Comparison of ENCODE assay signal across 9 cellular contexts in genomic region chr11:11230802-11231562, GRCh38.
DNase-seq lines count a peak whose midpoint lies in the region; ATAC-seq and TF ChIP-seq lines count a peak whose summit lies in the region.
"Had no signal": no experiment of that assay in that cellular context is flagged by ENCODE, and none has a peak within 500 bp of the region (broad histone marks: within the 10 kb centered on the region; RNA-seq: fewer than 3 reads in every experiment).

No MANE protein-coding gene starts in this region.

- H3K4me1 ChIP-seq in SK-N-SH (ENCODE audit: control insufficient read depth in 1 of 2, insufficient read depth in 2 of 2, low read depth in 1 of 2, low read length in 1 of 2) (no peaks in the 10 kb centered on the region), esophagus squamous epithelium (peaks cover 0 to 10% (median 0%) of the 10 kb centered on the region in 3 donors), prostate gland (replicated peaks) (no peaks in the 10 kb centered on the region)
- H3K4me1 ChIP-seq: vagina had no signal

- H4K20me1 ChIP-seq in SK-N-SH (ENCODE audit: insufficient read depth), result no peaks in the 10 kb centered on the region

- no peak for TF ChIP-seq POLR2A in esophagus squamous epithelium (IDR thresholded peaks at IDR 0.05)
- no peak for TF ChIP-seq POLR2A in prostate gland (IDR thresholded peaks at IDR 0.05)

- no peaks in the 10 kb centered on the region for H3K36me3 ChIP-seq in BJ (ENCODE audit: control insufficient read depth, insufficient read depth, low read length)
- no peaks in the 10 kb centered on the region for H3K36me3 ChIP-seq in SK-N-SH (replicated peaks in 1 of 2; ENCODE audit: control insufficient read depth in 1 of 2, insufficient read depth in 2 of 2, low read length in 1 of 2)
- no peaks in the 10 kb centered on the region for H3K36me3 ChIP-seq in esophagus squamous epithelium
- H3K36me3 ChIP-seq in prostate gland, result no peaks in the 10 kb centered on the region
- H3K36me3 ChIP-seq: vagina had no signal

- H3K9ac ChIP-seq in SK-N-SH, result no peak overlapping the region

- no peaks in the 10 kb centered on the region for H3F3A ChIP-seq in SK-N-SH (replicated peaks; ENCODE audit: insufficient read depth)

- no peak for DNase-seq in BJ (ENCODE audit: low read depth)
- DNase-seq in SK-N-SH, result peak; percentile 36
- DNase-seq in islet precursor cell, result peak; percentile 68
- DNase-seq in esophagus squamous epithelium (lab: John Stamatoyannopoulos, UW), result no peak
- no peak for DNase-seq in anterior cingulate cortex (lab: John Stamatoyannopoulos, UW)
- no peak for DNase-seq in glomerular visceral epithelial cell (ENCODE audit: extremely low spot score)
- DNase-seq in prostate gland (ENCODE audit: low spot score), result no peak

- H3K27ac ChIP-seq in SK-N-SH (ENCODE audit: low read depth in 2 of 2, low read length in 1 of 2) (no peak overlapping the region), esophagus squamous epithelium (no peak overlapping the region), prostate gland (no peak overlapping the region)
- H3K27ac ChIP-seq: vagina had no signal

- TF ChIP-seq RAD21 in SK-N-SH (IDR thresholded peaks at IDR 0.05; ENCODE audit: low read length), result peak; percentile 46

- H3K79me2 ChIP-seq in SK-N-SH (ENCODE audit: insufficient read depth), result no peaks in the 10 kb centered on the region

- H3K9me3 ChIP-seq in SK-N-SH, result no peaks in the 10 kb centered on the region
- H3K9me3 ChIP-seq in esophagus squamous epithelium, result no peaks in the 10 kb centered on the region
- H3K9me3 ChIP-seq in prostate gland, result no peaks in the 10 kb centered on the region
- H3K9me3 ChIP-seq: vagina had no signal

- peak; percentile 27; the same call in 1 of the 2 replicates for TF ChIP-seq CTCF in BJ (IDR thresholded peaks at IDR 0.05; ENCODE audit: insufficient read depth, low read depth, low read length)
- peak; percentile 44 for TF ChIP-seq CTCF in SK-N-SH (IDR thresholded peaks at IDR 0.05)
- peak in 3 of 6 experiments; percentile 15 to 44 (median 20) for TF ChIP-seq CTCF in esophagus squamous epithelium (IDR thresholded peaks at IDR 0.05)
- TF ChIP-seq CTCF in prostate gland (IDR thresholded peaks at IDR 0.05), result peak in 2 of 4 experiments; percentile 5 to 28

- POLR2A ChIA-PET in BJ (lab: Charles Lee), result no interaction called here
- POLR2A ChIA-PET in SK-N-SH (lab: Yijun Ruan, JAX), result no interaction called here

- peak; percentile 58 for ATAC-seq in GM18868 (IDR thresholded peaks at IDR 0.05; ENCODE audit: unreplicated experiment)

- H3K4me3 ChIP-seq in BJ (ENCODE audit: low read depth, low read length), result no peak overlapping the region
- H3K4me3 ChIP-seq in SK-N-SH (ENCODE audit: low read depth in 2 of 2, low read length in 1 of 2), result no peak overlapping the region
- H3K4me3 ChIP-seq in esophagus squamous epithelium, result no peak overlapping the region
- no peak overlapping the region for H3K4me3 ChIP-seq in prostate gland
- H3K4me3 ChIP-seq: vagina had no signal

- H3K27me3 ChIP-seq in BJ (ENCODE audit: control insufficient read depth, insufficient read depth, low read length) (peaks cover 2% of the 10 kb centered on the region), SK-N-SH (ENCODE audit: insufficient read depth) (no peaks in the 10 kb centered on the region), esophagus squamous epithelium (no peaks in the 10 kb centered on the region), prostate gland (replicated peaks; ENCODE audit: insufficient read depth) (no peaks in the 10 kb centered on the region)
- H3K27me3 ChIP-seq: vagina had no signal

- TF ChIP-seq EP300 in SK-N-SH (IDR thresholded peaks at IDR 0.05; ENCODE audit: borderline replicate concordance in 1 of 2, low read depth in 1 of 2, low read length in 1 of 2), result no peak

- CTCF ChIA-PET in BJ (lab: Yijun Ruan, JAX), result interaction anchor here (0.9 kb wide), 2 partner anchors 12 to 567 kb away, joined by 3 read pairs; no protein-coding TSS in a partner anchor
- CTCF ChIA-PET in SK-N-SH (lab: Yijun Ruan, JAX), result interaction anchor here (0.7 to 1.6 kb wide), 5 partner anchors 14 to 556 kb away, joined by 3 to 4 read pairs (median 3); no protein-coding TSS in a partner anchor

- H3K9me2 ChIP-seq in SK-N-SH, result no peaks in the 10 kb centered on the region

- no peak overlapping the region for H3K4me2 ChIP-seq in SK-N-SH

- 15% methylated on average over 7 of the region's 7 CpGs for WGBS in SK-N-SH (ENCODE audit: low lambda C conversion rate)
- WGBS in esophagus squamous epithelium, 2 donors, result 60 to 68% methylated on average over 7 of the region's 7 CpGs
- WGBS in prostate gland, result 30% methylated on average over 7 of the region's 7 CpGs

- no peak overlapping the region for H2AFZ ChIP-seq in SK-N-SH (ENCODE audit: low read depth)

- intact Hi-C loops in esophagus squamous epithelium (cut with DNase I), result no loop called here
- intact Hi-C loops in prostate gland (cut with DNase I), result no loop called here

TF ChIP-seq in SK-N-SH, 30 proteins besides CTCF, POLR2A, EP300 and RAD21:
- TF ChIP-seq TCF12 (IDR thresholded peaks at IDR 0.05) (no peak), EZH2phosphoT487 (IDR thresholded peaks at IDR 0.05; ENCODE audit: borderline replicate concordance, low read depth) (no peak), POLR2AphosphoS5 (IDR thresholded peaks at IDR 0.05; ENCODE audit: low read depth, low read length) (no peak), TEAD4 (IDR thresholded peaks at IDR 0.05; ENCODE audit: borderline replicate concordance, insufficient read depth) (no peak), RCOR1 (IDR thresholded peaks at IDR 0.05; ENCODE audit: low read length) (no peak), SMC3 (IDR thresholded peaks at IDR 0.05; ENCODE audit: low read depth, low read length) (peak; percentile 23; the same call in 1 of the 2 replicates), NFIC (IDR thresholded peaks at IDR 0.05; ENCODE audit: borderline replicate concordance) (no peak)
- TF ChIP-seq, protein P1, sequence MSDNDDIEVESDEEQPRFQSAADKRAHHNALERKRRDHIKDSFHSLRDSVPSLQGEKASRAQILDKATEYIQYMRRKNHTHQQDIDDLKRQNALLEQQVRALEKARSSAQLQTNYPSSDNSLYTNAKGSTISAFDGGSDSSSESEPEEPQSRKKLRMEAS (IDR thresholded peaks at IDR 0.05; ENCODE audit: low read depth), result no peak

Comparison
In these comparisons a context has a peak if more than half of its experiments do, and no peak if none do; other contexts are left out.
1. DNase-seq: peak in SK-N-SH (single experiment) and islet precursor cell (single experiment); none in BJ (single experiment), esophagus squamous epithelium (single experiment), anterior cingulate cortex (0 of 58), glomerular visceral epithelial cell (single experiment) and prostate gland (single experiment).